ENCODE assay signal across 36 cellular contexts in the genomic region with DNA sequence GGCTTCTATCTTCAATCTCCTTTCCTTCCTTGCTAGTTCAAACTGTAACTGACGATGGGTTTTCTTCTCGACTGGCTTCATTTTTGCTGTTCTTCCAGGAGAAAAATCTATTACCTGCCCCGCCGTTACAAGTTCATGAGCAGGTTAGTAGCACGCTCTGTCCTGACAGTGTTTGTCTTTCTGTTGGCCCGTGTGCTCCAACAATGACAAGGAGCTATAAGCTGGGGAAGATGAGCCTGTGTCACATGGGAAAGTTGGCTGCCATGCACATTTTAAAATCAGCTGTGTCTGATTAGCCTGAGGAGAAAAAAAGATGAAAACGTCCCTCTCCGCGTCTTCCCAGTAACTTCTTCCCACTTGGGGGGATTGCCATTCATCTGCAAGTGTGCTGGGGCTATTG.
"Had no signal": no experiment of that assay in that cellular context is flagged by ENCODE, and none has a peak within 500 bp of the region (broad histone marks: within the 10 kb centered on the region; RNA-seq: fewer than 3 reads in every experiment).

No MANE protein-coding gene starts in this region.

- H3K27me3 ChIP-seq: adrenal gland, body of pancreas, esophagus squamous epithelium had no signal

- H3K4me3 Mint-ChIP-seq: activated CD4-positive, alpha-beta memory T cell treated with anti-CD3 and anti-CD28 coated beads for 36 hours; activated CD4-positive, alpha-beta T cell treated with anti-CD3 and anti-CD28 coated beads for 36 hours; activated CD4-positive, alpha-beta T cell treated with anti-CD3 and anti-CD28 coated beads, Interleukin-2, amount 10 ng/mL, durations not matched to agents 24 days and 14 days; activated CD8-positive, alpha-beta memory T cell treated with anti-CD3 and anti-CD28 coated beads, Interleukin-2, amount 10 ng/mL, durations not matched to agents 7 days and 5 days; activated CD8-positive, alpha-beta T cell treated with anti-CD3 and anti-CD28 coated beads, Interleukin-2, amount 10 ng/mL, durations not matched to agents 7 days and 5 days; activated naive CD4-positive, alpha-beta T cell treated with anti-CD3 and anti-CD28 coated beads for 36 hours; activated naive CD4-positive, alpha-beta T cell treated with anti-CD3 and anti-CD28 coated beads, Interleukin-2, amount 50 U/mL, for 24 hours; activated naive CD8-positive, alpha-beta T cell treated with anti-CD3 and anti-CD28 coated beads for 36 hours; activated naive CD8-positive, alpha-beta T cell treated with anti-CD3 and anti-CD28 coated beads, Interleukin-2, amount 50 U/mL, for 24 hours; activated T-helper 1 cell treated with anti-CD3 and anti-CD28 coated beads, Interleukin-12 subunit alpha, Interleukin-12 subunit beta, Interleukin-2, Interleukin-4 antibody, amounts not matched to agents 30 ng/mL and 10 ng/mL and 1 ng/mL, durations not matched to agents 14 hours and 24 hours and 36 hours; T-helper 17 cell; T-helper 2 cell treated with Interferon-gamma antibody and Interleukin-4, amounts not matched to agents 5 μg/mL and 100 μg/mL, for 36 hours had no signal

- H3K36me3 Mint-ChIP-seq: activated CD4-positive, alpha-beta memory T cell treated with anti-CD3 and anti-CD28 coated beads for 36 hours; activated CD8-positive, alpha-beta memory T cell treated with anti-CD3 and anti-CD28 coated beads, Interleukin-2, amount 10 ng/mL, durations not matched to agents 7 days and 5 days; activated naive CD4-positive, alpha-beta T cell treated with anti-CD3 and anti-CD28 coated beads, Interleukin-2, amount 50 U/mL, for 24 hours; activated naive CD8-positive, alpha-beta T cell treated with anti-CD3 and anti-CD28 coated beads for 36 hours had no signal

- DNase-seq: activated CD4-positive, alpha-beta memory T cell treated with anti-CD3 and anti-CD28 coated beads for 36 hours; activated CD4-positive, alpha-beta T cell treated with anti-CD3 and anti-CD28 coated beads for 36 hours; activated CD4-positive, alpha-beta T cell treated with anti-CD3 and anti-CD28 coated beads, Interleukin-2, amount 10 ng/mL, durations not matched to agents 24 days and 14 days; activated CD4-positive, CD25-positive, alpha-beta regulatory T cell; activated CD4-positive, CD25-positive, alpha-beta regulatory T cell treated with anti-CD3 and anti-CD28 coated beads, Interleukin-2, amount 50 U/mL, for 72 hours; activated CD8-positive, alpha-beta memory T cell treated with anti-CD3 and anti-CD28 coated beads, Interleukin-2, amount 10 ng/mL, durations not matched to agents 7 days and 5 days; activated CD8-positive, alpha-beta memory T cell treated with anti-CD3 and anti-CD28 coated beads, Interleukin-2, amount 50 U/mL, for 4 hours; activated CD8-positive, alpha-beta T cell treated with anti-CD3 and anti-CD28 coated beads, Interleukin-2, amount 10 ng/mL, durations not matched to agents 7 days and 5 days; activated effector memory CD4-positive, alpha-beta T cell treated with anti-CD3 and anti-CD28 coated beads, Interleukin-2, amount 50 U/mL, for 16 hours; activated naive CD4-positive, alpha-beta T cell treated with anti-CD3 and anti-CD28 coated beads for 36 hours; activated naive CD8-positive, alpha-beta T cell treated with anti-CD3 and anti-CD28 coated beads for 36 hours; activated naive CD8-positive, alpha-beta T cell treated with anti-CD3 and anti-CD28 coated beads, Interleukin-2, amount 50 U/mL, for 24 hours; activated T-cell treated with anti-CD3 and anti-CD28 coated beads, Interleukin-2, amount 50 U/mL, for 1 hour; activated T-cell treated with anti-CD3 and anti-CD28 coated beads, Interleukin-2, amount 50 U/mL, for 48 hours; adrenal gland; amygdala; aorta; body of pancreas; caudate nucleus; cortex of kidney; dermis blood vessel endothelial cell; effector CD8-positive, alpha-beta T cell; esophagus squamous epithelium; foreskin fibroblast; head of caudate nucleus; T-helper 17 cell; T1000 had no signal

- H3K27me3 Mint-ChIP-seq: activated CD4-positive, alpha-beta memory T cell treated with anti-CD3 and anti-CD28 coated beads for 36 hours; activated CD4-positive, alpha-beta T cell treated with anti-CD3 and anti-CD28 coated beads, Interleukin-2, amount 10 ng/mL, durations not matched to agents 24 days and 14 days; activated CD8-positive, alpha-beta memory T cell treated with anti-CD3 and anti-CD28 coated beads, Interleukin-2, amount 10 ng/mL, durations not matched to agents 7 days and 5 days; activated naive CD8-positive, alpha-beta T cell treated with anti-CD3 and anti-CD28 coated beads, Interleukin-2, amount 50 U/mL, for 24 hours; T-helper 17 cell had no signal

- H3K9me3 ChIP-seq: adrenal gland, body of pancreas, esophagus squamous epithelium had no signal

- H3K27ac ChIP-seq: adrenal gland, body of pancreas, epithelial cell of prostate, esophagus squamous epithelium had no signal

- H3K4me1 ChIP-seq: adrenal gland, body of pancreas, esophagus squamous epithelium had no signal

- H3K4me1 Mint-ChIP-seq: activated CD4-positive, alpha-beta T cell treated with anti-CD3 and anti-CD28 coated beads for 36 hours; activated CD4-positive, alpha-beta T cell treated with anti-CD3 and anti-CD28 coated beads, Interleukin-2, amount 10 ng/mL, durations not matched to agents 24 days and 14 days; activated CD8-positive, alpha-beta memory T cell treated with anti-CD3 and anti-CD28 coated beads, Interleukin-2, amount 10 ng/mL, durations not matched to agents 7 days and 5 days; activated naive CD4-positive, alpha-beta T cell treated with anti-CD3 and anti-CD28 coated beads, Interleukin-2, amount 50 U/mL, for 24 hours; activated naive CD8-positive, alpha-beta T cell treated with anti-CD3 and anti-CD28 coated beads for 36 hours; activated naive CD8-positive, alpha-beta T cell treated with anti-CD3 and anti-CD28 coated beads, Interleukin-2, amount 50 U/mL, for 24 hours; T-helper 17 cell had no signal

- H3K9me3 Mint-ChIP-seq: activated CD4-positive, alpha-beta memory T cell treated with anti-CD3 and anti-CD28 coated beads for 36 hours; activated T-helper 1 cell treated with anti-CD3 and anti-CD28 coated beads, Interleukin-12 subunit alpha, Interleukin-12 subunit beta, Interleukin-2, Interleukin-4 antibody, amounts not matched to agents 30 ng/mL and 10 ng/mL and 1 ng/mL, durations not matched to agents 14 hours and 24 hours and 36 hours; activated T-helper 2 cell treated with anti-CD3 and anti-CD28 coated beads, Interferon-gamma antibody, Interleukin-2, Interleukin-4, amounts not matched to agents 10 μg/mL and 5 μg/mL and 100 μg/mL, durations not matched to agents 14 hours and 24 hours and 36 hours; T-helper 2 cell treated with Interferon-gamma antibody and Interleukin-4, amounts not matched to agents 5 μg/mL and 100 μg/mL, for 36 hours had no signal

- ATAC-seq: activated CD4-positive, alpha-beta T cell treated with anti-CD3 and anti-CD28 coated beads for 36 hours; activated CD8-positive, alpha-beta memory T cell treated with anti-CD3 and anti-CD28 coated beads, Interleukin-2, amount 10 ng/mL, durations not matched to agents 7 days and 5 days; activated CD8-positive, alpha-beta T cell treated with anti-CD3 and anti-CD28 coated beads, Interleukin-2, amount 10 ng/mL, durations not matched to agents 7 days and 5 days; activated naive CD8-positive, alpha-beta T cell treated with anti-CD3 and anti-CD28 coated beads, Interleukin-2, amount 50 U/mL, for 24 hours; body of pancreas; T-helper 17 cell had no signal

- H3K27ac Mint-ChIP-seq: activated CD4-positive, alpha-beta memory T cell treated with anti-CD3 and anti-CD28 coated beads for 36 hours; activated CD4-positive, alpha-beta T cell treated with anti-CD3 and anti-CD28 coated beads for 36 hours; activated CD4-positive, alpha-beta T cell treated with anti-CD3 and anti-CD28 coated beads, Interleukin-2, amount 10 ng/mL, durations not matched to agents 24 days and 14 days; activated CD8-positive, alpha-beta memory T cell treated with anti-CD3 and anti-CD28 coated beads, Interleukin-2, amount 10 ng/mL, durations not matched to agents 7 days and 5 days; activated CD8-positive, alpha-beta T cell treated with anti-CD3 and anti-CD28 coated beads, Interleukin-2, amount 10 ng/mL, durations not matched to agents 7 days and 5 days; activated naive CD4-positive, alpha-beta T cell treated with anti-CD3 and anti-CD28 coated beads for 36 hours; activated naive CD4-positive, alpha-beta T cell treated with anti-CD3 and anti-CD28 coated beads, Interleukin-2, amount 50 U/mL, for 24 hours; activated naive CD8-positive, alpha-beta T cell treated with anti-CD3 and anti-CD28 coated beads for 36 hours; activated naive CD8-positive, alpha-beta T cell treated with anti-CD3 and anti-CD28 coated beads, Interleukin-2, amount 50 U/mL, for 24 hours; activated T-helper 1 cell treated with anti-CD3 and anti-CD28 coated beads, Interleukin-12 subunit alpha, Interleukin-12 subunit beta, Interleukin-2, Interleukin-4 antibody, amounts not matched to agents 30 ng/mL and 10 ng/mL and 1 ng/mL, durations not matched to agents 14 hours and 24 hours and 36 hours; activated T-helper 2 cell treated with anti-CD3 and anti-CD28 coated beads, Interferon-gamma antibody, Interleukin-2, Interleukin-4, amounts not matched to agents 10 μg/mL and 5 μg/mL and 100 μg/mL, durations not matched to agents 14 hours and 24 hours and 36 hours; T-helper 17 cell; T-helper 2 cell treated with Interferon-gamma antibody and Interleukin-4, amounts not matched to agents 5 μg/mL and 100 μg/mL, for 36 hours had no signal

- FAIRE-seq: colon, endometrium, endothelial cell of umbilical vein, frontal cortex had no signal

- H3K4me3 ChIP-seq: adrenal gland, body of pancreas, esophagus squamous epithelium had no signal

- H3K36me3 ChIP-seq: adrenal gland, esophagus squamous epithelium had no signal
